ENCODE assay signal across 8 cellular contexts in genomic region chr17:48618366-48618896, GRCh38. TPM values are rescaled to one million over a fixed set of nuclear protein-coding genes. Genes with fewer than 3 reads are reported as not detected.
DNase-seq lines count a peak whose midpoint lies in the region; ATAC-seq, FAIRE-seq and TF ChIP-seq lines count a peak whose summit lies in the region.

No MANE protein-coding gene starts in this region.

- TF ChIP-seq POLR2A in prostate gland (IDR thresholded peaks at IDR 0.05) (no peak), uterus (IDR thresholded peaks at IDR 0.05) (no peak)

- H3K27me3 Mint-ChIP-seq in T-helper 1 cell treated with Interleukin-12 subunit alpha and Interleukin-12 subunit beta and Interleukin-4 antibody, amounts not matched to agents 30 μg/mL and 1 μg/mL, for 36 hours (ENCODE audit: low read depth), result peaks cover 96% of the 10 kb centered on the region

- DNase-seq in NAMALWA (ENCODE audit: low spot score) (peak; percentile 79), cardiac septum (ENCODE audit: low spot score) (peak; percentile 93), prostate gland (ENCODE audit: low spot score) (peak; percentile 87), uterus (peak; percentile 82 to 92)
- peak; percentile 58 for DNase-seq in activated naive CD8-positive, alpha-beta T cell treated with anti-CD3 and anti-CD28 coated beads, Interleukin-2, amount 50 U/mL, for 16 hours (ENCODE audit: low read depth, low spot score)

- H3K27me3 ChIP-seq in prostate gland (replicated peaks; ENCODE audit: insufficient read depth) (peaks cover 68% of the 10 kb centered on the region), uterus (peaks cover 35 to 82% of the 10 kb centered on the region in 2 donors)

- no peak for ATAC-seq in GM19351 (IDR thresholded peaks at IDR 0.05; ENCODE audit: unreplicated experiment)

- H3K27ac ChIP-seq in prostate gland (no peak overlapping the region), uterus (no peak overlapping the region)

- H3K36me3 Mint-ChIP-seq in T-helper 1 cell treated with Interleukin-12 subunit alpha and Interleukin-12 subunit beta and Interleukin-4 antibody, amounts not matched to agents 30 μg/mL and 1 μg/mL, for 36 hours (ENCODE audit: low read depth), result peaks cover 3% of the 10 kb centered on the region

- H3K36me3 ChIP-seq in prostate gland (no peaks in the 10 kb centered on the region), uterus (no peaks in the 10 kb centered on the region)

- H3K4me3 ChIP-seq in prostate gland (peak overlapping the region in 1 of 2 donors; percentile 16), uterus (no peak overlapping the region)

- peaks cover 8% of the 10 kb centered on the region for H3K4me1 ChIP-seq in prostate gland (replicated peaks)
- H3K4me1 ChIP-seq in uterus, result peaks cover 0 to under 1% of the 10 kb centered on the region in 2 donors

- WGBS in prostate gland, result 4% methylated on average over 20 of the region's 20 CpGs

- peaks cover 25% of the 10 kb centered on the region for H3K4me1 Mint-ChIP-seq in T-helper 1 cell treated with Interleukin-12 subunit alpha and Interleukin-12 subunit beta and Interleukin-4 antibody, amounts not matched to agents 30 μg/mL and 1 μg/mL, for 36 hours (ENCODE audit: low read depth)

- no peaks in the 10 kb centered on the region for H3K9me3 Mint-ChIP-seq in T-helper 1 cell treated with Interleukin-12 subunit alpha and Interleukin-12 subunit beta and Interleukin-4 antibody, amounts not matched to agents 30 μg/mL and 1 μg/mL, for 36 hours

- H3K9me3 ChIP-seq in prostate gland (no peaks in the 10 kb centered on the region), uterus (no peaks in the 10 kb centered on the region)

- peak overlapping the region; percentile 62 for H3K27ac Mint-ChIP-seq in T-helper 1 cell treated with Interleukin-12 subunit alpha and Interleukin-12 subunit beta and Interleukin-4 antibody, amounts not matched to agents 30 μg/mL and 1 μg/mL, for 36 hours

- TF ChIP-seq CTCF in prostate gland (IDR thresholded peaks at IDR 0.05), result peak; percentile 91 to 99 (median 96)
- peak; percentile 94 to 98 (median 97) for TF ChIP-seq CTCF in uterus (IDR thresholded peaks at IDR 0.05)

- peak; percentile 98 for FAIRE-seq in G401.6 (lab: Jason Lieb, UNC)

- intact Hi-C loops in cardiac septum (cut with DNase I), result loop anchor here (5.0 to 10.0 kb wide), 5 partner anchors 281 to 594 kb away; partner anchors contain the start of gene IGF2BP1
- intact Hi-C loops in prostate gland (cut with DNase I), result loop anchor here (5.0 kb wide), 2 partner anchors 281 to 596 kb away; no protein-coding TSS in a partner anchor
- intact Hi-C loops in uterus (cut with DNase I; ENCODE audit: low total_unique reads), result no loop called here

- H3K4me3 Mint-ChIP-seq in T-helper 1 cell treated with Interleukin-12 subunit alpha and Interleukin-12 subunit beta and Interleukin-4 antibody, amounts not matched to agents 30 μg/mL and 1 μg/mL, for 36 hours, result peak overlapping the region; percentile 39

RNA-seq across cellular contexts. Expression of gene HOXB8, which starts 3.3 kb away (rescaled TPM):
- not detected for total RNA-seq in cardiac septum
- total RNA-seq in prostate gland, result under 1 TPM; 0.09 to 0.97 TPM
- 1 to 10 TPM in 2 of 4 donors, under 1 TPM in 1, not detected in 1; 0.29 to 9.5 (median 1.9) TPM for total RNA-seq in uterus

RNA-seq across cellular contexts. Expression of gene HOXB7, which starts 7.6 kb away (rescaled TPM):
- total RNA-seq in cardiac septum (0.22 TPM), prostate gland (1 to 10 TPM in 1 of 2 donors, under 1 TPM in 1; 0.73 to 3.4 TPM), uterus (1 to 10 TPM in 3 of 4 donors, not detected in 1; 1.0 to 6.9 (median 3.5) TPM)

RNA-seq across cellular contexts. Expression of gene HOXB9, which starts 7.7 kb away (rescaled TPM):
- total RNA-seq in cardiac septum (not detected), prostate gland (under 1 TPM; 0.09 to 0.68 TPM), uterus (1 to 10 TPM in 1 of 4 donors, under 1 TPM in 1, not detected in 2; 0.43 to 1.0 TPM)

RNA-seq across cellular contexts. Expression of gene HOXB6, which starts 13.6 kb away (rescaled TPM):
- total RNA-seq in cardiac septum, result 0.92 TPM
- total RNA-seq in prostate gland, result under 1 TPM; 0.27 to 0.40 TPM
- 10 to 100 TPM in 1 of 4 donors, 1 to 10 TPM in 1, under 1 TPM in 1, not detected in 1; 0.88 to 18.2 (median 7.3) TPM for total RNA-seq in uterus

RNA-seq across cellular contexts. Expression of gene HOXB5, which starts 24.9 kb away (rescaled TPM):
- total RNA-seq in cardiac septum, result not detected
- total RNA-seq in prostate gland, result 1 to 10 TPM in 1 of 2 donors, under 1 TPM in 1; 0.36 to 1.1 TPM
- 1 to 10 TPM in 1 of 4 donors, under 1 TPM in 2, not detected in 1; 0.55 to 2.5 (median 0.59) TPM for total RNA-seq in uterus
